Comparison of ENCODE assay signal across 1 cellular context in the genomic region with DNA sequence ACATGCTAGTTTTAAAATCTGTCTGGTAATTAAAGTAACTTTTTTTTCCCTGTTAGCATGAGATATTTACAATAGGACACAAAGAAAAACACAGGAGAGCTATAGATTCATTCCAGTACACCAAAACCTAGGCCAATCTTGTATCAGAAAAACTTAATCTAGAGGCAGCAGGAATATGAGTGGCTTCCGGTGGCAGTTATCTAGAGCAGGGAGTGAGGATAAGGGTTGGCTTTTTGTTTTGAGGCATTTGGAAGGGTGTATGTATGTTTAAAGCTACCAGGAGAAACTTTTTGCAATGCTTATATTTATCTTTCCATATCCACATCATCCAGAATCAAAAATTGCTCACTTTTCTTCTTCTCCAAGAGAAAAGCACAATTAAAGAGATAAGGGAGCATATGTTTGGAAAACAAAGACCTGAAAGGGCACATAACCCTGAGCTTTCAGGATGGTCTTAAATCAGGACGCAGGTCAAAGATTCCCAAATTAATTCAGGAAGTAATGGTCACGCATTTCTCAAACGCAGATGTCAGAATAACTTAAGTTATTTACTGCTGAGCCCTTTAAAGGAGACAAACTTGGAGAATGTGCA.
TF ChIP-seq lines count a peak whose summit lies in the region.

No MANE protein-coding gene starts in this region.

TF ChIP-seq in K562, 482 proteins besides CTCF, POLR2A, EP300 and RAD21 (continues in another document):
- TF ChIP-seq FOXA1 (IDR thresholded peaks at IDR 0.05; ENCODE audit: borderline replicate concordance) = no peak
- no peak for TF ChIP-seq PYGO2 (tag; IDR thresholded peaks at IDR 0.05)
- no peak for TF ChIP-seq MXI1 (IDR thresholded peaks at IDR 0.05; ENCODE audit: low read depth, low read length)
- no peak for TF ChIP-seq TCF7L2 (IDR thresholded peaks at IDR 0.05; ENCODE audit: low read depth, low read length)
- no peak for TF ChIP-seq EGR1 (conservative IDR thresholded peaks at IDR 0.05)
- TF ChIP-seq NR1H2 (CRISPR knock-in tag; IDR thresholded peaks at IDR 0.05) = no peak
- TF ChIP-seq FOXM1 (IDR thresholded peaks at IDR 0.05; ENCODE audit: low read depth) = peak; percentile 84
- TF ChIP-seq FOXM1 (CRISPR knock-in tag; IDR thresholded peaks at IDR 0.05; ENCODE audit: low read depth) = no peak
- no peak for TF ChIP-seq ZNF436 (CRISPR knock-in tag; IDR thresholded peaks at IDR 0.05)
- no peak for TF ChIP-seq GABPB1 (CRISPR knock-in tag; IDR thresholded peaks at IDR 0.05)
- no peak for TF ChIP-seq SFPQ (IDR thresholded peaks at IDR 0.05; ENCODE audit: low read depth, low read length)
- TF ChIP-seq ZNF280B (CRISPR knock-in tag; IDR thresholded peaks at IDR 0.05) = no peak
- TF ChIP-seq ZNF639 (CRISPR knock-in tag; conservative IDR thresholded peaks at IDR 0.05 in 1 of 2, IDR thresholded peaks at IDR 0.05 in 1 of 2) = peak in 1 of 2 experiments; percentile 79; a peak in 2 of 4 replicates
- TF ChIP-seq MTA2 (IDR thresholded peaks at IDR 0.05; ENCODE audit: low read depth) = peak; percentile 78
- TF ChIP-seq, protein P1, sequence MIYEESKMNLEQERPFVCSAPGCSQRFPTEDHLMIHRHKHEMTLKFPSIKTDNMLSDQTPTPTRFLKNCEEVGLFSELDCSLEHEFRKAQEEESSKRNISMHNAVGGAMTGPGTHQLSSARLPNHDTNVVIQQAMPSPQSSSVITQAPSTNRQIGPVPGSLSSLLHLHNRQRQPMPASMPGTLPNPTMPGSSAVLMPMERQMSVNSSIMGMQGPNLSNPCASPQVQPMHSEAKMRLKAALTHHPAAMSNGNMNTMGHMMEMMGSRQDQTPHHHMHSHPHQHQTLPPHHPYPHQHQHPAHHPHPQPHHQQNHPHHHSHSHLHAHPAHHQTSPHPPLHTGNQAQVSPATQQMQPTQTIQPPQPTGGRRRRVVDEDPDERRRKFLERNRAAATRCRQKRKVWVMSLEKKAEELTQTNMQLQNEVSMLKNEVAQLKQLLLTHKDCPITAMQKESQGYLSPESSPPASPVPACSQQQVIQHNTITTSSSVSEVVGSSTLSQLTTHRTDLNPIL (CRISPR knock-in tag; IDR thresholded peaks at IDR 0.05) = no peak
- no peak for TF ChIP-seq ZNF354B (CRISPR knock-in tag; IDR thresholded peaks at IDR 0.05)
- TF ChIP-seq, protein P2, sequence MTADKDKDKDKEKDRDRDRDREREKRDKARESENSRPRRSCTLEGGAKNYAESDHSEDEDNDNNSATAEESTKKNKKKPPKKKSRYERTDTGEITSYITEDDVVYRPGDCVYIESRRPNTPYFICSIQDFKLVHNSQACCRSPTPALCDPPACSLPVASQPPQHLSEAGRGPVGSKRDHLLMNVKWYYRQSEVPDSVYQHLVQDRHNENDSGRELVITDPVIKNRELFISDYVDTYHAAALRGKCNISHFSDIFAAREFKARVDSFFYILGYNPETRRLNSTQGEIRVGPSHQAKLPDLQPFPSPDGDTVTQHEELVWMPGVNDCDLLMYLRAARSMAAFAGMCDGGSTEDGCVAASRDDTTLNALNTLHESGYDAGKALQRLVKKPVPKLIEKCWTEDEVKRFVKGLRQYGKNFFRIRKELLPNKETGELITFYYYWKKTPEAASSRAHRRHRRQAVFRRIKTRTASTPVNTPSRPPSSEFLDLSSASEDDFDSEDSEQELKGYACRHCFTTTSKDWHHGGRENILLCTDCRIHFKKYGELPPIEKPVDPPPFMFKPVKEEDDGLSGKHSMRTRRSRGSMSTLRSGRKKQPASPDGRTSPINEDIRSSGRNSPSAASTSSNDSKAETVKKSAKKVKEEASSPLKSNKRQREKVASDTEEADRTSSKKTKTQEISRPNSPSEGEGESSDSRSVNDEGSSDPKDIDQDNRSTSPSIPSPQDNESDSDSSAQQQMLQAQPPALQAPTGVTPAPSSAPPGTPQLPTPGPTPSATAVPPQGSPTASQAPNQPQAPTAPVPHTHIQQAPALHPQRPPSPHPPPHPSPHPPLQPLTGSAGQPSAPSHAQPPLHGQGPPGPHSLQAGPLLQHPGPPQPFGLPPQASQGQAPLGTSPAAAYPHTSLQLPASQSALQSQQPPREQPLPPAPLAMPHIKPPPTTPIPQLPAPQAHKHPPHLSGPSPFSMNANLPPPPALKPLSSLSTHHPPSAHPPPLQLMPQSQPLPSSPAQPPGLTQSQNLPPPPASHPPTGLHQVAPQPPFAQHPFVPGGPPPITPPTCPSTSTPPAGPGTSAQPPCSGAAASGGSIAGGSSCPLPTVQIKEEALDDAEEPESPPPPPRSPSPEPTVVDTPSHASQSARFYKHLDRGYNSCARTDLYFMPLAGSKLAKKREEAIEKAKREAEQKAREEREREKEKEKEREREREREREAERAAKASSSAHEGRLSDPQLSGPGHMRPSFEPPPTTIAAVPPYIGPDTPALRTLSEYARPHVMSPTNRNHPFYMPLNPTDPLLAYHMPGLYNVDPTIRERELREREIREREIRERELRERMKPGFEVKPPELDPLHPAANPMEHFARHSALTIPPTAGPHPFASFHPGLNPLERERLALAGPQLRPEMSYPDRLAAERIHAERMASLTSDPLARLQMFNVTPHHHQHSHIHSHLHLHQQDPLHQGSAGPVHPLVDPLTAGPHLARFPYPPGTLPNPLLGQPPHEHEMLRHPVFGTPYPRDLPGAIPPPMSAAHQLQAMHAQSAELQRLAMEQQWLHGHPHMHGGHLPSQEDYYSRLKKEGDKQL (CRISPR knock-in tag; IDR thresholded peaks at IDR 0.05; ENCODE audit: borderline replicate concordance) = no peak
- TF ChIP-seq, protein P3, sequence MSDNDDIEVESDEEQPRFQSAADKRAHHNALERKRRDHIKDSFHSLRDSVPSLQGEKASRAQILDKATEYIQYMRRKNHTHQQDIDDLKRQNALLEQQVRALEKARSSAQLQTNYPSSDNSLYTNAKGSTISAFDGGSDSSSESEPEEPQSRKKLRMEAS (CRISPR knock-in tag; IDR thresholded peaks at IDR 0.05) = no peak
- no peak for TF ChIP-seq MCM2 (IDR thresholded peaks at IDR 0.05; ENCODE audit: low read depth)
- no peak for TF ChIP-seq E2F1 (CRISPR knock-in tag; IDR thresholded peaks at IDR 0.05)
- TF ChIP-seq BDP1 (IDR thresholded peaks at IDR 0.05; ENCODE audit: insufficient read depth, insufficient read length) = no peak
- TF ChIP-seq POLR3A (IDR thresholded peaks at IDR 0.05; ENCODE audit: borderline replicate concordance, extremely low read depth, insufficient read depth, insufficient read length) = no peak
- no peak for TF ChIP-seq HDAC6 (IDR thresholded peaks at IDR 0.05; ENCODE audit: low read depth, low read length)
- no peak for TF ChIP-seq KLF13 (tag; IDR thresholded peaks at IDR 0.05; ENCODE audit: borderline replicate concordance, low read depth)
- TF ChIP-seq ZNF253 (CRISPR knock-in tag; conservative IDR thresholded peaks at IDR 0.05) = no peak
- no peak for TF ChIP-seq TRIM28 (IDR thresholded peaks at IDR 0.05)
- TF ChIP-seq, protein P4, sequence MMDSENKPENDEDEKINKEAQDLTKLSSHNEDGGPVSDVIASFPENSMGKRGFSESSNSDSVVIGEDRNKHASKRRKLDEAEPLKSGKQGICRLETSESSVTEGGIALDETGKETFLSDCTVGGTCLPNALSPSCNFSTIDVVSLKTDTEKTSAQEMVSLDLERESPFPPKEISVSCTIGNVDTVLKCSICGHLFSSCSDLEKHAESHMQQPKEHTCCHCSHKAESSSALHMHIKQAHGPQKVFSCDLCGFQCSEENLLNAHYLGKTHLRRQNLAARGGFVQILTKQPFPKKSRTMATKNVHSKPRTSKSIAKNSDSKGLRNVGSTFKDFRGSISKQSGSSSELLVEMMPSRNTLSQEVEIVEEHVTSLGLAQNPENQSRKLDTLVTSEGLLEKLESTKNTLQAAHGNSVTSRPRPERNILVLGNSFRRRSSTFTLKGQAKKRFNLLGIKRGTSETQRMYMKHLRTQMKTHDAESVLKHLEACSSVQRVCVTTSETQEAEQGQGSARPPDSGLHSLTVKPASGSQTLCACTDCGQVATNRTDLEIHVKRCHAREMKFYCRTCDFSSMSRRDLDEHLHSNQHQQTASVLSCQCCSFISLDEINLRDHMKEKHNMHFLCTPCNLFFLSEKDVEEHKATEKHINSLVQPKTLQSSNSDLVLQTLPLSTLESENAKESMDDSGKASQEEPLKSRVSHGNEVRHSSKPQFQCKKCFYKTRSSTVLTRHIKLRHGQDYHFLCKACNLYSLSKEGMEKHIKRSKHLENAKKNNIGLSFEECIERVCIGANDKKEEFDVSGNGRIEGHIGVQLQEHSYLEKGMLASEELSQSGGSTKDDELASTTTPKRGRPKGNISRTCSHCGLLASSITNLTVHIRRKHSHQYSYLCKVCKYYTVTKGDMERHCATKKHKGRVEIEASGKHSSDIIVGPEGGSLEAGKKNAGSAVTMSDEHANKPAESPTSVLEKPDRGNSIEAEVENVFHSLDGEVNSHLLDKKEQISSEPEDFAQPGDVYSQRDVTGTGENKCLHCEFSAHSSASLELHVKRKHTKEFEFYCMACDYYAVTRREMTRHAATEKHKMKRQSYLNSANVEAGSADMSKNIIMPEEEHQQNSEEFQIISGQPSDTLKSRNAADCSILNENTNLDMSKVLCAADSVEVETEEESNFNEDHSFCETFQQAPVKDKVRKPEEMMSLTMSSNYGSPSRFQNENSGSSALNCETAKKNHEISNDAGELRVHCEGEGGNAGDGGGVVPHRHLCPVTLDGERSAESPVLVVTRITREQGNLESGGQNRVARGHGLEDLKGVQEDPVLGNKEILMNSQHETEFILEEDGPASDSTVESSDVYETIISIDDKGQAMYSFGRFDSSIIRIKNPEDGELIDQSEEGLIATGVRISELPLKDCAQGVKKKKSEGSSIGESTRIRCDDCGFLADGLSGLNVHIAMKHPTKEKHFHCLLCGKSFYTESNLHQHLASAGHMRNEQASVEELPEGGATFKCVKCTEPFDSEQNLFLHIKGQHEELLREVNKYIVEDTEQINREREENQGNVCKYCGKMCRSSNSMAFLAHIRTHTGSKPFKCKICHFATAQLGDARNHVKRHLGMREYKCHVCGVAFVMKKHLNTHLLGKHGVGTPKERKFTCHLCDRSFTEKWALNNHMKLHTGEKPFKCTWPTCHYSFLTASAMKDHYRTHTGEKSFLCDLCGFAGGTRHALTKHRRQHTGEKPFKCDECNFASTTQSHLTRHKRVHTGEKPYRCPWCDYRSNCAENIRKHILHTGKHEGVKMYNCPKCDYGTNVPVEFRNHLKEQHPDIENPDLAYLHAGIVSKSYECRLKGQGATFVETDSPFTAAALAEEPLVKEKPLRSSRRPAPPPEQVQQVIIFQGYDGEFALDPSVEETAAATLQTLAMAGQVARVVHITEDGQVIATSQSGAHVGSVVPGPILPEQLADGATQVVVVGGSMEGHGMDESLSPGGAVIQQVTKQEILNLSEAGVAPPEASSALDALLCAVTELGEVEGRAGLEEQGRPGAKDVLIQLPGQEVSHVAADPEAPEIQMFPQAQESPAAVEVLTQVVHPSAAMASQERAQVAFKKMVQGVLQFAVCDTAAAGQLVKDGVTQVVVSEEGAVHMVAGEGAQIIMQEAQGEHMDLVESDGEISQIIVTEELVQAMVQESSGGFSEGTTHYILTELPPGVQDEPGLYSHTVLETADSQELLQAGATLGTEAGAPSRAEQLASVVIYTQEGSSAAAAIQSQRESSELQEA (IDR thresholded peaks at IDR 0.05; ENCODE audit: low read depth) = no peak
- TF ChIP-seq KDM2B (CRISPR knock-in tag; IDR thresholded peaks at IDR 0.05) = no peak
- peak; percentile 68 to 76; a peak in 3 of 4 replicates for TF ChIP-seq TRIM24 (IDR thresholded peaks at IDR 0.05)
- no peak for TF ChIP-seq ZNF133 (CRISPR knock-in tag; IDR thresholded peaks at IDR 0.05)
- peak; percentile 44 for TF ChIP-seq NEUROD1 (IDR thresholded peaks at IDR 0.05; ENCODE audit: borderline replicate concordance, low read depth, low read length, partially characterized antibody)
- no peak for TF ChIP-seq OTX1 (CRISPR knock-in tag; IDR thresholded peaks at IDR 0.05)
- no peak for TF ChIP-seq ZNF780A (CRISPR knock-in tag; IDR thresholded peaks at IDR 0.05)
- TF ChIP-seq MAZ (CRISPR knock-in tag; conservative IDR thresholded peaks at IDR 0.05 in 1 of 2, IDR thresholded peaks at IDR 0.05 in 1 of 2) = no peak
